In genomic region chr17:80372922-80373570, GRCh38 we compare ENCODE assay signal across 17 cellular contexts. TPM values are rescaled to one million over a fixed set of nuclear protein-coding genes. Genes with fewer than 3 reads are reported as not detected.
DNase-seq lines count a peak whose midpoint lies in the region; ATAC-seq and TF ChIP-seq lines count a peak whose summit lies in the region.
"Had no signal": no experiment of that assay in that cellular context is flagged by ENCODE, and none has a peak within 500 bp of the region (broad histone marks: within the 10 kb centered on the region; RNA-seq: fewer than 3 reads in every experiment).

No MANE protein-coding gene starts in this region.

- WGBS in sigmoid colon, 2 donors, result 95% methylated on average over 18 of the region's 18 CpGs

- TF ChIP-seq CTCF in chondrocyte (IDR thresholded peaks at IDR 0.05) (no peak), sigmoid colon (IDR thresholded peaks at IDR 0.05) (no peak)

- no peak overlapping the region for H3K4me3 Mint-ChIP-seq in T-helper 2 cell treated with Interferon-gamma antibody and Interleukin-4, amounts not matched to agents 5 μg/mL and 100 μg/mL, for 36 hours
- H3K4me3 Mint-ChIP-seq in activated naive CD8-positive, alpha-beta T cell, result no peak overlapping the region
- H3K4me3 Mint-ChIP-seq in activated naive CD8-positive, alpha-beta T cell treated with anti-CD3 and anti-CD28 coated beads for 36 hours, result no peak overlapping the region
- no peak overlapping the region for H3K4me3 Mint-ChIP-seq in chondrocyte (ENCODE audit: unreplicated experiment)
- H3K4me3 Mint-ChIP-seq: CD4-positive, alpha-beta T cell had no signal

- H3K27me3 Mint-ChIP-seq in T-helper 2 cell treated with Interferon-gamma antibody and Interleukin-4, amounts not matched to agents 5 μg/mL and 100 μg/mL, for 36 hours (ENCODE audit: low read depth), result no peaks in the 10 kb centered on the region
- no peaks in the 10 kb centered on the region for H3K27me3 Mint-ChIP-seq in activated naive CD8-positive, alpha-beta T cell
- no peaks in the 10 kb centered on the region for H3K27me3 Mint-ChIP-seq in activated naive CD8-positive, alpha-beta T cell treated with anti-CD3 and anti-CD28 coated beads for 36 hours
- no peaks in the 10 kb centered on the region for H3K27me3 Mint-ChIP-seq in chondrocyte (ENCODE audit: low read depth)
- H3K27me3 Mint-ChIP-seq: CD4-positive, alpha-beta T cell had no signal

- H3K9me3 ChIP-seq in sigmoid colon, result no peaks in the 10 kb centered on the region
- H3K9me3 ChIP-seq: BE2C had no signal

- H3K27me3 ChIP-seq in sigmoid colon, result no peaks in the 10 kb centered on the region
- H3K27me3 ChIP-seq: BE2C had no signal

- H3K36me3 ChIP-seq in sigmoid colon, result peaks cover 41 to 100% (median 84%) of the 10 kb centered on the region in 4 donors

- no peaks in the 10 kb centered on the region for H3K9me3 Mint-ChIP-seq in T-helper 2 cell treated with Interferon-gamma antibody and Interleukin-4, amounts not matched to agents 5 μg/mL and 100 μg/mL, for 36 hours
- H3K9me3 Mint-ChIP-seq in activated naive CD8-positive, alpha-beta T cell (ENCODE audit: low read depth), result no peaks in the 10 kb centered on the region
- no peaks in the 10 kb centered on the region for H3K9me3 Mint-ChIP-seq in activated naive CD8-positive, alpha-beta T cell treated with anti-CD3 and anti-CD28 coated beads for 36 hours
- H3K9me3 Mint-ChIP-seq in chondrocyte (ENCODE audit: low read depth), result no peaks in the 10 kb centered on the region
- H3K9me3 Mint-ChIP-seq: CD4-positive, alpha-beta T cell had no signal

- intact Hi-C loops in sigmoid colon (cut with DNase I), result no loop called here

- no peak overlapping the region for H3K4me3 ChIP-seq in sigmoid colon

- peaks cover 1% of the 10 kb centered on the region for H3K4me1 Mint-ChIP-seq in T-helper 2 cell treated with Interferon-gamma antibody and Interleukin-4, amounts not matched to agents 5 μg/mL and 100 μg/mL, for 36 hours (ENCODE audit: low read depth)
- H3K4me1 Mint-ChIP-seq in activated naive CD8-positive, alpha-beta T cell (ENCODE audit: low read depth), result no peaks in the 10 kb centered on the region
- no peaks in the 10 kb centered on the region for H3K4me1 Mint-ChIP-seq in activated naive CD8-positive, alpha-beta T cell treated with anti-CD3 and anti-CD28 coated beads for 36 hours
- H3K4me1 Mint-ChIP-seq in chondrocyte (ENCODE audit: low read depth), result no peaks in the 10 kb centered on the region

- TF ChIP-seq EP300 in sigmoid colon (IDR thresholded peaks at IDR 0.05), result no peak

- TF ChIP-seq POLR2A in sigmoid colon (IDR thresholded peaks at IDR 0.05), result no peak

- H3K4me1 ChIP-seq in sigmoid colon, result no peaks in the 10 kb centered on the region
- H3K4me1 ChIP-seq: BE2C had no signal

- DNase-seq in T-helper 2 cell treated with Interferon-gamma antibody and Interleukin-4, amounts not matched to agents 5 μg/mL and 100 μg/mL, for 36 hours (ENCODE audit: low spot score), result no peak
- DNase-seq in T-helper 2 cell (no peak), chondrocyte (ENCODE audit: low spot score) (peak; percentile 87), sigmoid colon (peak; percentile 54), NCI-H2081 (lab: John Stamatoyannopoulos, UW) (no peak)
- DNase-seq in activated naive CD8-positive, alpha-beta T cell treated with anti-CD3 and anti-CD28 coated beads for 36 hours, result no peak
- DNase-seq: 8988T, BE2C, HCEC 1CT, NCI-H1417, NCI-H1930, NCI-H774, PC-3 had no signal

- H3K36me3 Mint-ChIP-seq in T-helper 2 cell treated with Interferon-gamma antibody and Interleukin-4, amounts not matched to agents 5 μg/mL and 100 μg/mL, for 36 hours (ENCODE audit: low read depth), result peaks cover 81% of the 10 kb centered on the region
- H3K36me3 Mint-ChIP-seq in activated naive CD8-positive, alpha-beta T cell, result peaks cover 9% of the 10 kb centered on the region
- H3K36me3 Mint-ChIP-seq in activated naive CD8-positive, alpha-beta T cell treated with anti-CD3 and anti-CD28 coated beads for 36 hours, result peaks cover 21% of the 10 kb centered on the region
- peaks cover 62% of the 10 kb centered on the region for H3K36me3 Mint-ChIP-seq in chondrocyte (ENCODE audit: low read depth)

- ATAC-seq in GM21423 (IDR thresholded peaks at IDR 0.05; ENCODE audit: unreplicated experiment), result no peak
- ATAC-seq: PC-3 had no signal

- H3K27ac ChIP-seq in sigmoid colon, result no peak overlapping the region
- H3K27ac ChIP-seq: RWPE1 had no signal

- peak overlapping the region; percentile 63 for H3K27ac Mint-ChIP-seq in T-helper 2 cell treated with Interferon-gamma antibody and Interleukin-4, amounts not matched to agents 5 μg/mL and 100 μg/mL, for 36 hours
- peak overlapping the region; percentile 28 for H3K27ac Mint-ChIP-seq in activated naive CD8-positive, alpha-beta T cell
- no peak overlapping the region for H3K27ac Mint-ChIP-seq in activated naive CD8-positive, alpha-beta T cell treated with anti-CD3 and anti-CD28 coated beads for 36 hours
- H3K27ac Mint-ChIP-seq in chondrocyte (ENCODE audit: unreplicated experiment), result no peak overlapping the region
- H3K27ac Mint-ChIP-seq: CD4-positive, alpha-beta T cell had no signal

RNA-seq across cellular contexts. Expression of gene ENDOV, which starts 41.9 kb away (rescaled TPM):
- total RNA-seq in activated naive CD8-positive, alpha-beta T cell treated with anti-CD3 and anti-CD28 coated beads for 36 hours, result 10 to 100 TPM; 11.7 to 13.8 TPM
- 22.8 to 32.5 TPM (median 27.0 TPM) in 3 replicates for total RNA-seq in chondrocyte
- 10 to 100 TPM in 3 of 4 donors, 1 to 10 TPM in 1; 9.5 to 23.5 (median 16.7) TPM for total RNA-seq in sigmoid colon
- polyA plus RNA-seq in sigmoid colon, result 10 to 100 TPM; 14.1 to 18.6 (median 17.4) TPM

Comparison
In these comparisons a context has a peak if more than half of its experiments do, and no peak if none do; other contexts are left out.
1. H3K27ac Mint-ChIP-seq: peak in T-helper 2 cell treated with Interferon-gamma antibody and Interleukin-4, amounts not matched to agents 5 μg/mL and 100 μg/mL, for 36 hours (single experiment) and activated naive CD8-positive, alpha-beta T cell (single experiment); none in activated naive CD8-positive, alpha-beta T cell treated with anti-CD3 and anti-CD28 coated beads for 36 hours (single experiment) and chondrocyte (single experiment).
2. DNase-seq: peak in chondrocyte (single experiment) and sigmoid colon (single experiment); none in T-helper 2 cell treated with Interferon-gamma antibody and Interleukin-4, amounts not matched to agents 5 μg/mL and 100 μg/mL, for 36 hours (single experiment), T-helper 2 cell (0 of 5), activated naive CD8-positive, alpha-beta T cell treated with anti-CD3 and anti-CD28 coated beads for 36 hours (single experiment) and NCI-H2081 (0 of 2).